Comparison of ENCODE assay signal across 21 cellular contexts in the genomic region with DNA sequence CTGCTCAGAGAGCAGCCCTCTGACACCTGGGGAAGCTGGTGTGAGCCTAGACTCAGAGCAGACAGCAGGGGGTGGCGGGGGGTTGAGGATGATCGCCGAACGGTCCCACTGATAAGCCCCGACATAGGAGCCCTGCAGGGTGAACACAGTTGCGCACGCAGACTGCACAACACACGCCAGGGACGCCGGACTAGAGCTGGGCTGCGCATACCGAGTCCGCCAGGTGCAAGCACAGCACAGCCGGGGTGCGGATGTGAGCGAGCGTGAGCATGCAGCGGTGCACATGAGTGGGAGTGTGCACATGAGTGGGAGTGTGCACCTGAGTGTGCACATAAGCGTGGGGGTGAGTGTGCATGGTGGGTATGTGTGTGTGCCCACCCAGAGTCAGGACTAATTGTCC.
"Had no signal": no experiment of that assay in that cellular context is flagged by ENCODE, and none has a peak within 500 bp of the region (broad histone marks: within the 10 kb centered on the region; RNA-seq: fewer than 3 reads in every experiment).

No MANE protein-coding gene starts in this region.

- H3K27ac Mint-ChIP-seq: activated CD4-positive, alpha-beta T cell treated with anti-CD3 and anti-CD28 coated beads, Interleukin-2, amount 10 ng/mL, durations not matched to agents 7 days and 5 days; activated CD8-positive, alpha-beta T cell treated with anti-CD3 and anti-CD28 coated beads for 36 hours; activated naive CD8-positive, alpha-beta T cell; activated T-cell treated with anti-CD3 and anti-CD28 coated beads, Interleukin-2, amount 50 U/mL, for 72 hours; brain; T-helper 1 cell treated with Interleukin-12 subunit alpha and Interleukin-12 subunit beta and Interleukin-4 antibody, amounts not matched to agents 30 μg/mL and 1 μg/mL, for 36 hours had no signal

- H3K4me1 ChIP-seq: Peyer's patch had no signal

- DNase-seq: activated CD4-positive, alpha-beta T cell treated with anti-CD3 and anti-CD28 coated beads, Interleukin-2, amount 10 ng/mL, durations not matched to agents 7 days and 5 days; activated CD4-positive, CD25-positive, alpha-beta regulatory T cell; activated CD8-positive, alpha-beta memory T cell treated with anti-CD3 and anti-CD28 coated beads, Interleukin-2, amount 50 U/mL, for 4 hours; activated CD8-positive, alpha-beta T cell treated with anti-CD3 and anti-CD28 coated beads for 36 hours; activated T-cell treated with anti-CD3 and anti-CD28 coated beads, Interleukin-2, amount 50 U/mL, for 72 hours; amygdala; MG63; MV-4-11; NCI-H1092 treated with DMSO at 0.1 percent for 48 hours; NCI-H1417 treated with DMSO at 0.1 percent for 48 hours; NCI-H1694 treated with DMSO at 0.1 percent for 48 hours; NCI-H2029 treated with DMSO at 0.1 percent for 48 hours; NCI-H524; Peyer's patch; SHP77 treated with DMSO at 0.1 percent for 48 hours; T-helper 9 cell had no signal

- ATAC-seq: activated CD8-positive, alpha-beta T cell treated with anti-CD3 and anti-CD28 coated beads for 36 hours; activated T-cell treated with anti-CD3 and anti-CD28 coated beads, Interleukin-2, amount 50 U/mL, for 72 hours had no signal

- H3K4me3 ChIP-seq: MG63, Peyer's patch had no signal

- H3K4me3 Mint-ChIP-seq: activated CD4-positive, alpha-beta T cell treated with anti-CD3 and anti-CD28 coated beads, Interleukin-2, amount 10 ng/mL, durations not matched to agents 7 days and 5 days; activated CD8-positive, alpha-beta T cell treated with anti-CD3 and anti-CD28 coated beads for 36 hours; activated naive CD8-positive, alpha-beta T cell; activated T-cell treated with anti-CD3 and anti-CD28 coated beads, Interleukin-2, amount 50 U/mL, for 72 hours; brain; T-helper 1 cell treated with Interleukin-12 subunit alpha and Interleukin-12 subunit beta and Interleukin-4 antibody, amounts not matched to agents 30 μg/mL and 1 μg/mL, for 36 hours had no signal

- H3K27me3 Mint-ChIP-seq: activated CD4-positive, alpha-beta T cell treated with anti-CD3 and anti-CD28 coated beads, Interleukin-2, amount 10 ng/mL, durations not matched to agents 7 days and 5 days; activated CD8-positive, alpha-beta T cell treated with anti-CD3 and anti-CD28 coated beads for 36 hours; activated naive CD8-positive, alpha-beta T cell had no signal

- H3K36me3 ChIP-seq: MG63, Peyer's patch had no signal

- H3K9me3 ChIP-seq: MG63, Peyer's patch had no signal

- H3K27me3 ChIP-seq: MG63, Peyer's patch had no signal

- H3K9me3 Mint-ChIP-seq: activated CD4-positive, alpha-beta T cell treated with anti-CD3 and anti-CD28 coated beads, Interleukin-2, amount 10 ng/mL, durations not matched to agents 7 days and 5 days; activated CD8-positive, alpha-beta T cell treated with anti-CD3 and anti-CD28 coated beads for 36 hours; activated T-cell treated with anti-CD3 and anti-CD28 coated beads, Interleukin-2, amount 50 U/mL, for 72 hours; brain; T-helper 1 cell treated with Interleukin-12 subunit alpha and Interleukin-12 subunit beta and Interleukin-4 antibody, amounts not matched to agents 30 μg/mL and 1 μg/mL, for 36 hours had no signal

- FAIRE-seq: astrocyte had no signal

- H3K36me3 Mint-ChIP-seq: activated naive CD8-positive, alpha-beta T cell; brain had no signal

- H3K27ac ChIP-seq: Peyer's patch, RWPE1 had no signal
